In genomic region chr9:75788006-75788634, GRCh38 we compare ENCODE assay signal across 17 cellular contexts.
DNase-seq lines count a peak whose midpoint lies in the region; ATAC-seq and TF ChIP-seq lines count a peak whose summit lies in the region.
"Had no signal": no experiment of that assay in that cellular context is flagged by ENCODE, and none has a peak within 500 bp of the region (broad histone marks: within the 10 kb centered on the region; RNA-seq: fewer than 3 reads in every experiment).

No MANE protein-coding gene starts in this region.

- no peak for TF ChIP-seq CTCF in osteoblast (IDR thresholded peaks at IDR 0.05; ENCODE audit: extremely low read depth, low read depth, low read length)

- H3K4me2 ChIP-seq in osteoblast (ENCODE audit: insufficient read depth, low read length), result peak overlapping the region; percentile 35

- ATAC-seq in GM19452 (IDR thresholded peaks at IDR 0.05; ENCODE audit: unreplicated experiment), result no peak

- H3K27me3 ChIP-seq in MG63 (no peaks in the 10 kb centered on the region), osteoblast (ENCODE audit: insufficient read depth, low read length) (no peaks in the 10 kb centered on the region)
- H3K27me3 ChIP-seq: stomach had no signal

- DNase-seq in AG20443 (ENCODE audit: low spot score) (peak; percentile 11), MG63 (peak; percentile 78), fibroblast of gingiva (ENCODE audit: low read depth) (peak; percentile 63), osteoblast (ENCODE audit: insufficient read length, low spot score, missing footprints) (no peak), T-helper 2 cell (no peak), SIG-M5 (lab: John Stamatoyannopoulos, UW) (no peak), NCI-H187 (lab: John Stamatoyannopoulos, UW) (no peak)
- DNase-seq: activated CD4-positive, alpha-beta T cell treated with anti-CD3 and anti-CD28 coated beads for 4 hours; activated naive CD8-positive, alpha-beta T cell treated with anti-CD3 and anti-CD28 coated beads, Interleukin-2, amount 10 ng/mL, durations not matched to agents 7 days and 5 days; activated T-cell treated with anti-CD3 and anti-CD28 coated beads for 4 hours; kidney glomerular epithelial cell; NCI-H1092 treated with DMSO at 0.1 percent for 48 hours; NCI-H2227 treated with DMSO at 0.1 percent for 48 hours; stomach; T-helper 9 cell had no signal

- H3K9me3 ChIP-seq in MG63 (no peaks in the 10 kb centered on the region), osteoblast (ENCODE audit: low read depth, low read length) (no peaks in the 10 kb centered on the region)
- H3K9me3 ChIP-seq: stomach had no signal

- no peaks in the 10 kb centered on the region for H3K79me2 ChIP-seq in osteoblast (ENCODE audit: insufficient read depth, low read length)
- H3K79me2 ChIP-seq: parathyroid adenoma had no signal

- no peak overlapping the region for H2AFZ ChIP-seq in osteoblast (ENCODE audit: low read length)
- H2AFZ ChIP-seq: parathyroid adenoma had no signal

- H3K27ac ChIP-seq in osteoblast (ENCODE audit: low read depth, low read length), result no peak overlapping the region
- H3K27ac ChIP-seq: parathyroid adenoma, stomach had no signal

- H3K4me3 ChIP-seq in MG63 (no peak overlapping the region), osteoblast (ENCODE audit: insufficient read depth, low read length) (no peak overlapping the region)
- H3K4me3 ChIP-seq: stomach had no signal

- H3K4me1 ChIP-seq in osteoblast (ENCODE audit: insufficient read depth, low read length), result peaks cover 6% of the 10 kb centered on the region
- H3K4me1 ChIP-seq: parathyroid adenoma, stomach had no signal

- H4K20me1 ChIP-seq in osteoblast (ENCODE audit: insufficient read depth, low read length), result no peaks in the 10 kb centered on the region

- H3K36me3 ChIP-seq in MG63 (no peaks in the 10 kb centered on the region), osteoblast (ENCODE audit: insufficient read depth, low read length) (no peaks in the 10 kb centered on the region)
- H3K36me3 ChIP-seq: stomach had no signal

Comparison
In these comparisons a context has a peak if more than half of its experiments do, and no peak if none do; other contexts are left out.
1. DNase-seq: peak in AG20443 (single experiment), MG63 (single experiment) and fibroblast of gingiva (single experiment); none in osteoblast (single experiment), T-helper 2 cell (0 of 5), SIG-M5 (single experiment) and NCI-H187 (0 of 2).